Comparison of ENCODE assay signal across 8 cellular contexts in the genomic region with DNA sequence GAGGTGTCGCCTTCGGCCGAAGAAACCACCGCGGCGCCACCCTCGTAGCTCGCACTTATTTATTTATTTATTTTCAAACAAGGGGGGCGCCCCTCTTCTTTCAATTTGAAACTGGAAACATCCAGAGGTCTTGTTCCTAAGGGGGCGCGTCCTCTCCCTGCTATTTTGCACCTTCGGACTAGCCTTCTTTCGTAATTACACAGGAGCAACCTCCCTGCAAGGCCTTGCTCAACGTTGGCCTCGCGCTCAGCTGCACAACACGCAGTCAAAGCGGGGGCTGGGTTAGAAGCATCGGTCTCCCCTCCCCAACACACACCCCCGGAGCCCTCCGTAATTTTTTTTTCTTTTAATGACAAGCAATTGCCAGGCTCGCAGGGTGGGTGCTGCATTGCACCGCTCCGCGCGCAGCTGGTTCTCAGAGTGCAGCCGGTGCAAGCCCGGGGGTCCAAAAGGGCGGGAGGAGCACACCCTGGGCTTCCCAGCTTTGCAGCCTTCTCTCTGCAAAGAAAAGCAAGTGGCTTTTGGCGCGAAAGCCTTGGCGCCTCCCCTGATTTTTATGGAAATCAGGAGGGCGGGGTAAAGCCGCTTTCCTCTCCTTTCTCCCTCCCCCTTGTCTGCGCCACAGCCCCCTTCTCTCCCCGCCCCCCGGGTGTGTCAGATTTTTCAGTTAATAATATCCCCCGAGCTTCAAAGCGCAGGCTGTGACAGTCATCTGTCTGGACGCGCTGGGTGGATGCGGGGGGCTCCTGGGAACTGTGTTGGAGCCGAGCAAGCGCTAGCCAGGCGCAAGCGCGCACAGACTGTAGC. TPM values are rescaled to one million over a fixed set of nuclear protein-coding genes. Genes with fewer than 3 reads are reported as not detected.
DNase-seq lines count a peak whose midpoint lies in the region; ATAC-seq and TF ChIP-seq lines count a peak whose summit lies in the region.

A gene (plus strand): TSS at position 697 of the 807 bp plus-strand sequence. CDS start 1,515 bp downstream, outside the sequence.

- peaks cover 0 to 57% (median 23%) of the 10 kb centered on the region in 9 donors for H3K27me3 ChIP-seq in heart left ventricle

- peak within 1 kb of the TSS in 5 of 12 donors; percentile 5 to 39 (median 29) for H3K27ac ChIP-seq in heart left ventricle

- peak; percentile 33 for DNase-seq in ELR (ENCODE audit: low read depth)
- DNase-seq in NCI-H526 treated with DMSO at 0.1 percent for 48 hours (lab: John Stamatoyannopoulos, UW): peak; percentile 100
- peak; percentile 30 for DNase-seq in activated naive CD8-positive, alpha-beta T cell treated with anti-CD3 and anti-CD28 coated beads, Interleukin-2, amount 50 U/mL, for 16 hours (ENCODE audit: low read depth, low spot score)
- peak in 3 of 5 donors; percentile 52 to 65 (median 55) for DNase-seq in heart left ventricle
- peak; percentile 69 for DNase-seq in occipital lobe (lab: John Stamatoyannopoulos, UW)
- no peak for DNase-seq in H4 (ENCODE audit: low spot score)
- no peak for DNase-seq in SHP77 (lab: John Stamatoyannopoulos, UW)

- intact Hi-C loops in heart left ventricle (cut with DNase I): loop anchor here (1.0 to 10.0 kb wide), 25 partner anchors 112 to 817 kb away; no protein-coding TSS in a partner anchor

- H3K4me3 ChIP-seq in heart left ventricle: peak within 1 kb of the TSS; percentile 22 to 73 (median 58)

- peaks cover 0 to 50% (median 39%) of the 10 kb centered on the region in 12 donors for H3K4me1 ChIP-seq in heart left ventricle

- WGBS in heart left ventricle, 4 donors: 0 to 1% (median 1%) methylated on average over 38 to 47 of the region's 47 CpGs

- no peaks in the 10 kb centered on the region for H3K9me3 ChIP-seq in heart left ventricle

- TF ChIP-seq POLR2A in heart left ventricle (IDR thresholded peaks at IDR 0.05): no peak

- H3K36me3 ChIP-seq in heart left ventricle: no peaks in the 10 kb centered on the region

- ATAC-seq in HG02852 (IDR thresholded peaks at IDR 0.05; ENCODE audit: unreplicated experiment) (peak; percentile 27), heart left ventricle (peak; percentile 15 to 63 (median 32))

- TF ChIP-seq CTCF in heart left ventricle (IDR thresholded peaks at IDR 0.05): peak in 7 of 12 donors; percentile 5 to 90 (median 80)

RNA-seq across cellular contexts. Expression of the gene that starts here (rescaled TPM):
- 1 to 10 TPM in 4 of 9 donors, under 1 TPM in 3, not detected in 2; 0.37 to 1.6 (median 1.0) TPM for total RNA-seq in heart left ventricle
- polyA plus RNA-seq in heart left ventricle: under 1 TPM; 0.22 to 0.27 TPM
- 75.5 TPM for total RNA-seq in occipital lobe
- 0.66 TPM in 1 of 2 replicates, not detected in the other for total RNA-seq in H4 (2014; rRNA removed; shearing (Covaris generic))

Comparison
In these comparisons a context has a peak if more than half of its experiments do, and no peak if none do; other contexts are left out.
1. RNA of the gene that starts here (total RNA-seq): 75.5 TPM in occipital lobe (single experiment); 0.37 to 1.6 TPM in heart left ventricle and 0.66 TPM in H4; every median in the first group is over 10 times any median in the second.
2. DNase-seq: peak in ELR (single experiment), NCI-H526 treated with DMSO at 0.1 percent for 48 hours (single experiment), activated naive CD8-positive, alpha-beta T cell treated with anti-CD3 and anti-CD28 coated beads, Interleukin-2, amount 50 U/mL, for 16 hours (single experiment), heart left ventricle (3 of 5) and occipital lobe (single experiment); none in H4 (single experiment) and SHP77 (0 of 2).